ENCODE assay signal across 8 cellular contexts in the genomic region with DNA sequence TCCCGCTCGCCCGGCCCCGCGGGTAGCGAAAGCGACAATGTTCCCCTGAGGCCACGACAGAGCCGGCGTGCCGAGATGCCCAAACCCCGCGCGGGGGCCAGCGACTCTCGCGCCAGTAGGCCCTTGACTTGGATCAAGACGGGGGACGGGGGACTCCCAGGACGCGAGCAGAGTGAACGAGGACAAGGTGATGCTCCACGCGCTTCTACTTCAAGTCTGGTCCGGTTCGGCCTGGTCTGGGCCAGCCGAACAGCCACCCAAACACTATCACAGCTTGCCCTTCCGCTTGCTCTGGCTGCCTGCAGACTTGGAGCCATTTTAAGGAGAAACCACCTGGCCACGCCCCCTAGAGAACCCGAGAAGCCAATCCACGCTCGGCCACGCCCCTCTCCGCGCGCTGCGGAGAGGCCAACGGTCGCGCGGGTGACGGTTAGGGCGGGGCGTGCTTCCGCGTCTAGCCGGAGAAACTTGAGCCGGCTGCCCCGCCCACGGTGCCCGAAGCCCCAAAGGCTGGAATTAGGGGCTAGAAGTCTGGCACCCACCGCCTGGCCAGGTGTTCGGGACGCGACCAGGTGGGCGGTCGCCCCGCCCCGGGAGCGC. TPM values are rescaled to one million over a fixed set of nuclear protein-coding genes. Genes with fewer than 3 reads are reported as not detected.
DNase-seq lines count a peak whose midpoint lies in the region; ATAC-seq and TF ChIP-seq lines count a peak whose summit lies in the region.

No MANE protein-coding gene starts in this region.

- H2AFZ ChIP-seq in SU-DHL-6 (ENCODE audit: low read depth, low read length, severe bottlenecking) (no peak overlapping the region), parathyroid adenoma (peak overlapping the region; percentile 92)

- no peaks in the 10 kb centered on the region for H3K9me3 ChIP-seq in SU-DHL-6 (ENCODE audit: insufficient read depth, low read length)
- H3K9me3 ChIP-seq in parathyroid adenoma (ENCODE audit: control insufficient read depth, low read length), result no peaks in the 10 kb centered on the region
- H3K9me3 ChIP-seq in tibial nerve, result no peaks in the 10 kb centered on the region

- no peaks in the 10 kb centered on the region for H4K20me1 ChIP-seq in SU-DHL-6 (ENCODE audit: low read depth, low read length)

- peaks cover 43% of the 10 kb centered on the region for H3K36me3 Mint-ChIP-seq in activated naive CD8-positive, alpha-beta T cell treated with anti-CD3 and anti-CD28 coated beads, Interleukin-2, amount 50 U/mL, for 24 hours (ENCODE audit: low read depth)

- H3K27me3 ChIP-seq in SU-DHL-6 (ENCODE audit: low read length), result no peaks in the 10 kb centered on the region
- H3K27me3 ChIP-seq in parathyroid adenoma (ENCODE audit: control insufficient read depth, insufficient read depth, low read length), result no peaks in the 10 kb centered on the region
- no peaks in the 10 kb centered on the region for H3K27me3 ChIP-seq in tibial nerve

- DNase-seq in NCI-H1417 (lab: John Stamatoyannopoulos, UW) (peak; percentile 96 to 98 (median 97)), Right ventricle myocardium superior (peak; percentile 100), tibial nerve (ENCODE audit: low spot score in 2 of 2) (peak; percentile 100)
- DNase-seq in activated naive CD8-positive, alpha-beta T cell treated with anti-CD3 and anti-CD28 coated beads, Interleukin-2, amount 50 U/mL, for 24 hours, result peak; percentile 99

- TF ChIP-seq POLR2A in tibial nerve (IDR thresholded peaks at IDR 0.05), result peak; percentile 95 to 99

- 0 out of 2 replicates have a peak, but pooled peaks cover 7% of the 10 kb centered on the region for H3K36me3 ChIP-seq in SU-DHL-6 (ENCODE audit: low read length)
- H3K36me3 ChIP-seq in parathyroid adenoma (ENCODE audit: control insufficient read depth, insufficient read depth, low read length), result no peaks in the 10 kb centered on the region
- H3K36me3 ChIP-seq in tibial nerve, result peaks cover 0 to 42% (median 8%) of the 10 kb centered on the region in 3 donors

- ATAC-seq in HG02763 (IDR thresholded peaks at IDR 0.05; ENCODE audit: unreplicated experiment), result peak; percentile 56
- ATAC-seq in activated naive CD8-positive, alpha-beta T cell treated with anti-CD3 and anti-CD28 coated beads, Interleukin-2, amount 50 U/mL, for 24 hours, result peak; percentile 53
- peak; percentile 90 for ATAC-seq in Right ventricle myocardium superior (ENCODE audit: poor library complexity)

- no peaks in the 10 kb centered on the region for H3K9me3 Mint-ChIP-seq in activated naive CD8-positive, alpha-beta T cell treated with anti-CD3 and anti-CD28 coated beads, Interleukin-2, amount 50 U/mL, for 24 hours

- H3K4me1 ChIP-seq in parathyroid adenoma, result peaks cover 12% of the 10 kb centered on the region
- peaks cover 0 to 68% (median 34%) of the 10 kb centered on the region in 4 donors for H3K4me1 ChIP-seq in tibial nerve

- H3K4me2 ChIP-seq in SU-DHL-6 (ENCODE audit: low read depth, low read length, poor library complexity, severe bottlenecking), result peak overlapping the region; percentile 71
- H3K4me2 ChIP-seq in parathyroid adenoma (ENCODE audit: low read length), result peak overlapping the region; percentile 100

- no peaks in the 10 kb centered on the region for H3K9me2 ChIP-seq in SU-DHL-6 (replicated peaks; ENCODE audit: insufficient read depth, low read length)

- peak; percentile 72 to 99 for TF ChIP-seq EP300 in tibial nerve (IDR thresholded peaks at IDR 0.05)

- H3K4me3 Mint-ChIP-seq in activated naive CD8-positive, alpha-beta T cell treated with anti-CD3 and anti-CD28 coated beads, Interleukin-2, amount 50 U/mL, for 24 hours, result peak overlapping the region; percentile 96

- 0% methylated on average over 23 to 48 of the region's 60 CpGs for WGBS in tibial nerve, 2 donors

- H3F3A ChIP-seq in SU-DHL-6 (ENCODE audit: insufficient read depth), result peaks cover 31% of the 10 kb centered on the region

- peaks cover 21% of the 10 kb centered on the region; the same call in 1 of the 2 replicates for H3K79me2 ChIP-seq in SU-DHL-6 (ENCODE audit: insufficient read depth, low read length)
- H3K79me2 ChIP-seq in parathyroid adenoma, result peaks cover 3% of the 10 kb centered on the region

- no peaks in the 10 kb centered on the region for H3K27me3 Mint-ChIP-seq in activated naive CD8-positive, alpha-beta T cell treated with anti-CD3 and anti-CD28 coated beads, Interleukin-2, amount 50 U/mL, for 24 hours

- intact Hi-C loops in Right ventricle myocardium superior (cut with DNase I), result no loop called here

- no peak for TF ChIP-seq CTCF in GM12875 (IDR thresholded peaks at IDR 0.05; ENCODE audit: borderline replicate concordance, insufficient read depth, low read depth, low read length)
- TF ChIP-seq CTCF in SU-DHL-6 (IDR thresholded peaks at IDR 0.05; ENCODE audit: insufficient read depth, low read length, poor library complexity, severe bottlenecking), result no peak
- no peak for TF ChIP-seq CTCF in parathyroid adenoma (IDR thresholded peaks at IDR 0.05)
- no peak for TF ChIP-seq CTCF in tibial nerve (IDR thresholded peaks at IDR 0.05)

- peak overlapping the region; percentile 94 for H3K27ac ChIP-seq in SU-DHL-6 (ENCODE audit: low read depth, low read length)
- H3K27ac ChIP-seq in parathyroid adenoma, result peak overlapping the region; percentile 97
- H3K27ac ChIP-seq in tibial nerve, result peak overlapping the region; percentile 96 to 100 (median 100)

- H3K9ac ChIP-seq in SU-DHL-6 (ENCODE audit: low read length) (peak overlapping the region; percentile 94), parathyroid adenoma (peak overlapping the region; percentile 91)

- peak overlapping the region; percentile 97 for H3K4me3 ChIP-seq in GM12875 (ENCODE audit: low read depth, low read length)
- H3K4me3 ChIP-seq in SU-DHL-6 (ENCODE audit: insufficient read depth, low read length, poor library complexity, severe bottlenecking), result peak overlapping the region; percentile 79
- peak overlapping the region; percentile 92 for H3K4me3 ChIP-seq in parathyroid adenoma (ENCODE audit: low read depth, low read length)
- peak overlapping the region; percentile 69 to 92 (median 89) for H3K4me3 ChIP-seq in tibial nerve

- peak overlapping the region; percentile 95 for H3K27ac Mint-ChIP-seq in activated naive CD8-positive, alpha-beta T cell treated with anti-CD3 and anti-CD28 coated beads, Interleukin-2, amount 50 U/mL, for 24 hours

- peaks cover 62% of the 10 kb centered on the region for H3K4me1 Mint-ChIP-seq in activated naive CD8-positive, alpha-beta T cell treated with anti-CD3 and anti-CD28 coated beads, Interleukin-2, amount 50 U/mL, for 24 hours

RNA-seq across cellular contexts. Expression of gene NDUFAF3, which starts 0.6 kb away (rescaled TPM):
- total RNA-seq in Right ventricle myocardium superior (165 TPM), tibial nerve (100 to 1,000 TPM; 116 to 122 (median 118) TPM)

RNA-seq across cellular contexts. Expression of gene DALRD3, which starts 2.9 kb away (rescaled TPM):
- total RNA-seq in Right ventricle myocardium superior (7.9 TPM), tibial nerve (10 to 100 TPM; 35.7 to 48.6 (median 43.8) TPM)

RNA-seq across cellular contexts. Expression of gene IMPDH2, which starts 7.9 kb away (rescaled TPM):
- total RNA-seq in Right ventricle myocardium superior, result 58.5 TPM
- 100 to 1,000 TPM; 108 to 156 (median 128) TPM for total RNA-seq in tibial nerve

RNA-seq across cellular contexts. Expression of gene WDR6, which starts 14.1 kb away (rescaled TPM):
- total RNA-seq in Right ventricle myocardium superior, result 71.6 TPM
- total RNA-seq in tibial nerve, result 100 to 1,000 TPM in 3 of 4 donors, 10 to 100 TPM in 1; 95.3 to 138 (median 117) TPM

RNA-seq across cellular contexts. Expression of gene P4HTM, which starts 31.3 kb away (rescaled TPM):
- total RNA-seq in Right ventricle myocardium superior (25.1 TPM), tibial nerve (10 to 100 TPM; 76.4 to 99.0 (median 88.8) TPM)

Comparison
In these comparisons a context has a peak if more than half of its experiments do, and no peak if none do; other contexts are left out.
1. Peak in every context shown above with its lines: DNase-seq, ATAC-seq, H3K4me3 ChIP-seq and H3K27ac ChIP-seq.